Comparison of ENCODE assay signal across 20 cellular contexts in genomic region chr17:56262854-56263253, GRCh38.
DNase-seq lines count a peak whose midpoint lies in the region; ATAC-seq and TF ChIP-seq lines count a peak whose summit lies in the region.
"Had no signal": no experiment of that assay in that cellular context is flagged by ENCODE, and none has a peak within 500 bp of the region (broad histone marks: within the 10 kb centered on the region; RNA-seq: fewer than 3 reads in every experiment).

No MANE protein-coding gene starts in this region.

- no TSS peak for BruUV-seq in PC-3 (replicated peaks; lab: Mats Ljungman, UMichigan)

- in situ Hi-C loops in transverse colon (cut with MboI; ENCODE audit: low pct_ligation_motif_present in 1 of 4, low pct_unique_long_range_greater_than_20kb in 1 of 4, low sequenced_read_pairs in 3 of 4) = loop anchor here in 1 of 4 donors (25.0 kb wide), 1 partner anchor 99 kb away; no protein-coding TSS in a partner anchor

- CTCF ChIA-PET in PC-3 (lab: Charles Lee) = no interaction called here

- TF ChIP-seq CTCF in PC-3 (conservative IDR thresholded peaks at IDR 0.05; ENCODE audit: low read depth, low read length) = no peak
- TF ChIP-seq CTCF in lower lobe of right lung (IDR thresholded peaks at IDR 0.05) = no peak
- TF ChIP-seq CTCF in transverse colon (IDR thresholded peaks at IDR 0.05) = no peak

- no peak for ATAC-seq in PC-3
- peak; percentile 75 to 87 for ATAC-seq in lower lobe of right lung
- no peak for ATAC-seq in HG02981 (IDR thresholded peaks at IDR 0.05; ENCODE audit: unreplicated experiment)
- ATAC-seq: GM12878, Right ventricle myocardium inferior had no signal

- H3K27ac ChIP-seq in PC-3 (ENCODE audit: low read length) = no peak overlapping the region
- H3K27ac ChIP-seq in lower lobe of right lung = no peak overlapping the region
- H3K27ac ChIP-seq in transverse colon = no peak overlapping the region
- H3K27ac ChIP-seq: 22Rv1, Peyer's patch, SK-N-MC had no signal

- intact Hi-C loops in PC-3 (cut with micrococcal nuclease) = no loop called here
- intact Hi-C loops in lower lobe of right lung (cut with DNase I) = no loop called here
- intact Hi-C loops in transverse colon (cut with DNase I; ENCODE audit: low total_unique reads) = no loop called here

- no peak for TF ChIP-seq POLR2A in transverse colon (IDR thresholded peaks at IDR 0.05)

- no peaks in the 10 kb centered on the region for H3K9me2 ChIP-seq in PC-3 (replicated peaks; ENCODE audit: low read length)

- H3K9me3 ChIP-seq in PC-3 (ENCODE audit: low read length) (no peaks in the 10 kb centered on the region), lower lobe of right lung (no peaks in the 10 kb centered on the region), transverse colon (no peaks in the 10 kb centered on the region)
- H3K9me3 ChIP-seq: Peyer's patch had no signal

- H3K27me3 ChIP-seq in PC-3 (ENCODE audit: low read length) (peaks cover 16% of the 10 kb centered on the region), lower lobe of right lung (ENCODE audit: low read depth) (no peaks in the 10 kb centered on the region), transverse colon (no peaks in the 10 kb centered on the region)
- H3K27me3 ChIP-seq: Peyer's patch had no signal

- H3K79me2 ChIP-seq in PC-3 (ENCODE audit: low read length) = no peaks in the 10 kb centered on the region

- H3K4me2 ChIP-seq in PC-3 (ENCODE audit: low read length) = no peak overlapping the region

- POLR2A ChIA-PET in PC-3 (lab: Charles Lee; ENCODE audit: unreplicated experiment) = no interaction called here

- H3K4me3 ChIP-seq in PC-3 (ENCODE audit: low read length) = no peak overlapping the region
- no peak overlapping the region for H3K4me3 ChIP-seq in lower lobe of right lung
- H3K4me3 ChIP-seq in transverse colon = no peak overlapping the region
- H3K4me3 ChIP-seq: GM12878, Peyer's patch, SK-N-MC had no signal

- no peak overlapping the region for H3K9ac ChIP-seq in PC-3 (ENCODE audit: low read length)

- H3K36me3 ChIP-seq in PC-3 (ENCODE audit: low read depth, low read length) = no peaks in the 10 kb centered on the region
- H3K36me3 ChIP-seq in lower lobe of right lung = no peaks in the 10 kb centered on the region
- no peaks in the 10 kb centered on the region for H3K36me3 ChIP-seq in transverse colon
- H3K36me3 ChIP-seq: Peyer's patch had no signal

- 64 to 71% methylated on average over 7 to 9 of the region's 9 CpGs for WGBS in transverse colon (ENCODE audit: low coverage in 1 of 2), 2 donors

- H4K20me1 ChIP-seq in PC-3 (ENCODE audit: low read length) = no peaks in the 10 kb centered on the region

- no peak overlapping the region for H2AFZ ChIP-seq in PC-3 (ENCODE audit: low read length)

- no peaks in the 10 kb centered on the region for H3K4me1 ChIP-seq in PC-3 (ENCODE audit: insufficient read depth, low read length)
- H3K4me1 ChIP-seq in lower lobe of right lung = no peaks in the 10 kb centered on the region
- H3K4me1 ChIP-seq in transverse colon = no peaks in the 10 kb centered on the region
- H3K4me1 ChIP-seq: Peyer's patch had no signal

- H3F3A ChIP-seq in PC-3 (ENCODE audit: low read length, unreplicated experiment) = no peaks in the 10 kb centered on the region

- peak; percentile 45 for DNase-seq in DMS153 (lab: John Stamatoyannopoulos, UW)
- DNase-seq in DMS153 treated with DMSO at 0.1 percent for 48 hours (lab: John Stamatoyannopoulos, UW; ENCODE audit: unreplicated experiment) = no peak
- peak; percentile 19 for DNase-seq in PC-3
- DNase-seq in lower lobe of right lung = no peak
- no peak for DNase-seq in putamen (ENCODE audit: low spot score)
- no peak for DNase-seq in transverse colon
- no peak for DNase-seq in NCI-H1694 (lab: John Stamatoyannopoulos, UW)
- DNase-seq: CD4-positive, alpha-beta T cell; GDM1; Kasumi-1; NCI-H1105 treated with DMSO at 0.1 percent for 48 hours; NCI-H187; NCI-H2171 treated with DMSO at 0.1 percent for 48 hours; NCI-H446 treated with DMSO at 0.1 percent for 48 hours; Peyer's patch had no signal

- TF ChIP-seq EP300 in transverse colon (IDR thresholded peaks at IDR 0.05; ENCODE audit: low read depth) = no peak

Comparison
In these comparisons a context has a peak if more than half of its experiments do, and no peak if none do; other contexts are left out.
1. DNase-seq: peak in DMS153 (single experiment) and PC-3 (single experiment); none in DMS153 treated with DMSO at 0.1 percent for 48 hours (single experiment), lower lobe of right lung (single experiment), putamen (single experiment), transverse colon (single experiment) and NCI-H1694 (single experiment).
2. ATAC-seq: peak in lower lobe of right lung (2 of 2); none in PC-3 (single experiment) and HG02981 (single experiment).